18 cellular contexts compared by ENCODE assay signal in the genomic region with DNA sequence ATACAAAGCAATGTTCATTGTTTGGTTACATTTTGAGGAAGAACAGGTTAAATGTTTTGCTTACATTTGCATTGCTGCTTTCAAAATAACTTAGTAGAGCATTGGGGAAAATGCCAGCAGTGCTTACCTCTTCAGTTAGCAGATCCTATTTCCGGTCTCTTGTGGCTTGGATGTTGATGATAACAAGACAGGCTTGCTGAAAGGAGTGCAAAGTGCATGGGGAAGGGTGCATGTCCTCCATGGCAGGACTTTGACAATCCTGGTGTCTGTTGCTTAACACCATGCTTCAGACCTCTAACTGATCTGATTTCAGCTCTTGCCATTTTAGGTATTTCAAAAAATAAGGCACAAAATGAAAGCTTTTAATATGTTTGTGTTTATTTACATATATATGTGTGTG. TPM values are rescaled to one million over a fixed set of nuclear protein-coding genes. Genes with fewer than 3 reads are reported as not detected.
"Had no signal": no experiment of that assay in that cellular context is flagged by ENCODE, and none has a peak within 500 bp of the region (broad histone marks: within the 10 kb centered on the region; RNA-seq: fewer than 3 reads in every experiment).

No MANE protein-coding gene starts in this region.

- H3K4me3 Mint-ChIP-seq: activated CD4-positive, alpha-beta T cell treated with anti-CD3 and anti-CD28 coated beads for 36 hours; effector memory CD8-positive, alpha-beta T cell; memory B cell; naive thymus-derived CD4-positive, alpha-beta T cell; neural progenitor cell; stimulated activated memory B cell treated with anti-CD40 and anti-IgM and Interleukin-4, amounts not matched to agents 10 μg/mL and 1 μg/mL and 100 μg/mL, for 72 hours had no signal

- H3K9me3 Mint-ChIP-seq: effector memory CD8-positive, alpha-beta T cell; memory B cell; naive thymus-derived CD4-positive, alpha-beta T cell; neural progenitor cell; stimulated activated memory B cell treated with anti-CD40 and anti-IgM and Interleukin-4, amounts not matched to agents 10 μg/mL and 1 μg/mL and 100 μg/mL, for 72 hours had no signal

- DNase-seq: activated CD4-positive, alpha-beta T cell treated with anti-CD3 and anti-CD28 coated beads for 36 hours; activated CD4-positive, alpha-beta T cell treated with anti-CD3 and anti-CD28 coated beads, Interleukin-2, amount 50 U/mL, for 48 hours; activated gamma-delta T cell treated with Interleukin-2 at 50 U/mL for 16 hours; adrenal gland; effector memory CD8-positive, alpha-beta T cell; left lung; naive thymus-derived CD4-positive, alpha-beta T cell; sigmoid colon; spleen; stimulated activated CD4-positive, alpha-beta T cell treated with anti-CD3 and anti-CD28 coated beads, Interleukin-4, amount 100 ng/mL, for 4 hours; testis; upper lobe of left lung had no signal

- H2AFZ ChIP-seq: neural progenitor cell had no signal

- H3K9me3 ChIP-seq: adrenal gland, breast epithelium, left lung, sigmoid colon, spleen, testis, upper lobe of left lung had no signal

- H3K4me1 Mint-ChIP-seq: activated CD4-positive, alpha-beta T cell treated with anti-CD3 and anti-CD28 coated beads for 36 hours; memory B cell; naive thymus-derived CD4-positive, alpha-beta T cell; neural progenitor cell; stimulated activated memory B cell treated with anti-CD40 and anti-IgM and Interleukin-4, amounts not matched to agents 10 μg/mL and 1 μg/mL and 100 μg/mL, for 72 hours had no signal

- H3K27ac ChIP-seq: adrenal gland, breast epithelium, left lung, neural progenitor cell, sigmoid colon, spleen, testis, upper lobe of left lung had no signal

- H3K4me1 ChIP-seq: breast epithelium, left lung, spleen, testis, upper lobe of left lung had no signal

- H3K27me3 ChIP-seq: adrenal gland, breast epithelium, left lung, neural progenitor cell, sigmoid colon, spleen, testis, upper lobe of left lung had no signal

- H3K27ac Mint-ChIP-seq: activated CD4-positive, alpha-beta T cell treated with anti-CD3 and anti-CD28 coated beads for 36 hours; activated naive CD4-positive, alpha-beta T cell treated with anti-CD3 and anti-CD28 coated beads, Interleukin-2, amount 50 U/mL, for 72 hours; effector memory CD8-positive, alpha-beta T cell; memory B cell; naive thymus-derived CD4-positive, alpha-beta T cell; neural progenitor cell; stimulated activated memory B cell treated with anti-CD40 and anti-IgM and Interleukin-4, amounts not matched to agents 10 μg/mL and 1 μg/mL and 100 μg/mL, for 72 hours had no signal

- H3K4me2 ChIP-seq: neural progenitor cell had no signal

- H3K36me3 ChIP-seq: adrenal gland, breast epithelium, left lung, neural progenitor cell, sigmoid colon, spleen, upper lobe of left lung had no signal

- H3K9ac ChIP-seq: neural progenitor cell had no signal

- H3K36me3 Mint-ChIP-seq: activated naive CD4-positive, alpha-beta T cell treated with anti-CD3 and anti-CD28 coated beads, Interleukin-2, amount 50 U/mL, for 72 hours; memory B cell; naive thymus-derived CD4-positive, alpha-beta T cell; neural progenitor cell; stimulated activated memory B cell treated with anti-CD40 and anti-IgM and Interleukin-4, amounts not matched to agents 10 μg/mL and 1 μg/mL and 100 μg/mL, for 72 hours had no signal

- H3K4me3 ChIP-seq: adrenal gland, breast epithelium, left lung, neural progenitor cell, sigmoid colon, spleen, testis, upper lobe of left lung had no signal

RNA-seq across cellular contexts. Expression of a gene that starts 21.1 kb away (rescaled TPM):
- total RNA-seq: T-helper 2 cell treated with Interferon-gamma antibody and Interleukin-4, amounts not matched to agents 100 ng/mL and 5 ng/mL, for 36 hours had no signal
